35 cellular contexts compared by ENCODE assay signal in the genomic region with DNA sequence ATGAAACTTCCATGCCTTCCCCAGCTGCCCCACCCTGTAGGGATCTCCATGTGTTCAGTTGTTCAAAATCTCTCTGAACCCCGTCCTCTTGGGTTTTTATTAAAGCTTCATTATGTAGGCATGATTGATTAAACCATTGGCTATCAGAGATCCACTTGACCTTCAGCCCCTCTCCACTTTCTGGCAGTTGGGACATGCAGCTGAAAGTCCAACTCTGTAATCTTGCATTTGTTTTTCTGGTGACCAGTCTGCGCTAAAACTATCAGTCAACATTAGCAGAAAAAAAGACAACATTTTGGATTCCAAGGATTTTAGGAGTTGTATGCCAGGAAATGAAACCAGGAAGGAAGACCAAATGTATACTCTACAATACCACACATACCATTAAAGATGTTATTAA.
DNase-seq lines count a peak whose midpoint lies in the region; ATAC-seq, FAIRE-seq and TF ChIP-seq lines count a peak whose summit lies in the region.
"Had no signal": no experiment of that assay in that cellular context is flagged by ENCODE, and none has a peak within 500 bp of the region (broad histone marks: within the 10 kb centered on the region; RNA-seq: fewer than 3 reads in every experiment).

No MANE protein-coding gene starts in this region.

- intact Hi-C loops in HepG2 (cut with micrococcal nuclease; ENCODE audit: unreplicated experiment) (no loop called here), right lobe of liver (cut with DNase I) (no loop called here)

- H3K4me3 Mint-ChIP-seq in stimulated activated memory B cell treated with anti-CD40 and anti-IgM and Interleukin-4, amounts not matched to agents 10 μg/mL and 1 μg/mL and 100 μg/mL, for 72 hours: no peak overlapping the region
- H3K4me3 Mint-ChIP-seq: B cell; CD14-positive monocyte; CD4-positive, alpha-beta memory T cell; CD4-positive, alpha-beta T cell; CD4-positive, CD25-positive, alpha-beta regulatory T cell; CD8-positive, alpha-beta memory T cell; CD8-positive, alpha-beta T cell had no signal

- no peak overlapping the region for H3K9ac ChIP-seq in liver (ENCODE audit: low read depth in 1 of 2, low read length in 2 of 2)
- H3K9ac ChIP-seq in HepG2 (ENCODE audit: insufficient read depth, low read depth, low read length): no peak overlapping the region
- H3K9ac ChIP-seq: BLaER1; BLaER1 treated with 17β-estradiol and CSF1 and Interleukin-3, amounts not matched to agents 10 nM and 100 nM had no signal

- no peaks in the 10 kb centered on the region for H3K79me2 ChIP-seq in HepG2 (ENCODE audit: insufficient read depth, low read length)

- H3K27me3 ChIP-seq in liver (ENCODE audit: control insufficient read depth in 4 of 4, insufficient read depth in 4 of 4, low read length in 3 of 4): no peaks in the 10 kb centered on the region
- H3K27me3 ChIP-seq in HepG2 (ENCODE audit: control insufficient read depth in 1 of 2, insufficient read depth in 2 of 2, low read length in 2 of 2): no peaks in the 10 kb centered on the region
- no peaks in the 10 kb centered on the region for H3K27me3 ChIP-seq in right lobe of liver
- H3K27me3 ChIP-seq: BE2C; BLaER1; BLaER1 treated with 17β-estradiol and CSF1 and Interleukin-3, amounts not matched to agents 10 nM and 100 nM had no signal

- no peak overlapping the region for H3K4me2 ChIP-seq in HepG2 (ENCODE audit: low read depth, low read length)
- H3K4me2 ChIP-seq: A549; BLaER1; BLaER1 treated with 17β-estradiol and CSF1 and Interleukin-3, amounts not matched to agents 10 nM and 100 nM had no signal

- no peak overlapping the region for H2AFZ ChIP-seq in HepG2 (ENCODE audit: low read length)

- no peak for FAIRE-seq in HepG2 (lab: Jason Lieb, UNC)
- FAIRE-seq: A204.1, A549, D721Med had no signal

- no peak for TF ChIP-seq CTCF in liver (IDR thresholded peaks at IDR 0.05; ENCODE audit: low read depth, low read length, missing input control)
- no peak for TF ChIP-seq CTCF in HepG2 (CRISPR knock-in tag; IDR thresholded peaks at IDR 0.05)
- no peak for TF ChIP-seq CTCF in right lobe of liver (IDR thresholded peaks at IDR 0.05)

- DNase-seq in HepG2 (ENCODE audit: low spot score): no peak
- DNase-seq in left lobe of liver (ENCODE audit: low spot score): no peak
- DNase-seq in right lobe of liver: no peak
- DNase-seq: 8988T; ACHN; AML-193; BE2C; C1 segment of cervical spinal cord; Caco-2; Calu3; CD4-positive, alpha-beta memory T cell; CD4-positive, alpha-beta T cell; CD4-positive, CD25-positive, alpha-beta regulatory T cell; CD8-positive, alpha-beta memory T cell; CD8-positive, alpha-beta T cell; COR-L47; DMS 273 treated with DMSO at 0.1 percent for 48 hours; DMS153; DMS53; DMS79; DMS79 treated with DMSO at 0.1 percent for 48 hours; DND-41; EL had no signal

- no peaks in the 10 kb centered on the region for H3K9me3 ChIP-seq in liver (ENCODE audit: control insufficient read depth in 4 of 4, low read length in 3 of 4)
- H3K9me3 ChIP-seq in HepG2 (ENCODE audit: low read length): peaks cover 94% of the 10 kb centered on the region
- no peaks in the 10 kb centered on the region for H3K9me3 ChIP-seq in right lobe of liver
- H3K9me3 ChIP-seq: A549; BE2C; BLaER1; BLaER1 treated with 17β-estradiol and CSF1 and Interleukin-3, amounts not matched to agents 10 nM and 100 nM; Caco-2 had no signal

- no peaks in the 10 kb centered on the region for H3K4me1 Mint-ChIP-seq in stimulated activated memory B cell treated with anti-CD40 and anti-IgM and Interleukin-4, amounts not matched to agents 10 μg/mL and 1 μg/mL and 100 μg/mL, for 72 hours
- H3K4me1 Mint-ChIP-seq: B cell; CD14-positive monocyte; CD4-positive, alpha-beta memory T cell; CD4-positive, CD25-positive, alpha-beta regulatory T cell; CD8-positive, alpha-beta memory T cell had no signal

- H3K36me3 Mint-ChIP-seq in stimulated activated memory B cell treated with anti-CD40 and anti-IgM and Interleukin-4, amounts not matched to agents 10 μg/mL and 1 μg/mL and 100 μg/mL, for 72 hours: no peaks in the 10 kb centered on the region
- H3K36me3 Mint-ChIP-seq: CD14-positive monocyte; CD4-positive, alpha-beta memory T cell; CD4-positive, CD25-positive, alpha-beta regulatory T cell; CD8-positive, alpha-beta memory T cell; CD8-positive, alpha-beta T cell had no signal

- TF ChIP-seq POLR2A in HepG2 (IDR thresholded peaks at IDR 0.05; ENCODE audit: insufficient read depth in 1 of 2, low read depth in 2 of 2, low read length in 2 of 2) (no peak), right lobe of liver (IDR thresholded peaks at IDR 0.05) (no peak)

- H3K9me3 Mint-ChIP-seq in stimulated activated memory B cell treated with anti-CD40 and anti-IgM and Interleukin-4, amounts not matched to agents 10 μg/mL and 1 μg/mL and 100 μg/mL, for 72 hours: no peaks in the 10 kb centered on the region

- CTCF ChIA-PET in HepG2 (lab: Yijun Ruan, JAX; ENCODE audit: low intra/inter-chr PET ratio, low total read pairs): no interaction called here

- 16% methylated on average over 2 of the region's 2 CpGs for WGBS in liver
- 2% methylated on average over 2 of the region's 2 CpGs for WGBS in HepG2 (ENCODE audit: low lambda C conversion rate)
- 18% methylated on average over 2 of the region's 2 CpGs for WGBS in right lobe of liver (ENCODE audit: insufficient coverage, low coverage, low lambda C conversion rate, missing lambda C conversion rate)

- no peaks in the 10 kb centered on the region for H4K20me1 ChIP-seq in HepG2 (ENCODE audit: insufficient read depth, low read length)
- H4K20me1 ChIP-seq: BLaER1; BLaER1 treated with 17β-estradiol and CSF1 and Interleukin-3, amounts not matched to agents 10 nM and 100 nM had no signal

- no peak overlapping the region for H3K27ac Mint-ChIP-seq in stimulated activated memory B cell treated with anti-CD40 and anti-IgM and Interleukin-4, amounts not matched to agents 10 μg/mL and 1 μg/mL and 100 μg/mL, for 72 hours
- H3K27ac Mint-ChIP-seq: B cell; CD14-positive monocyte; CD4-positive, alpha-beta memory T cell; CD4-positive, alpha-beta T cell; CD4-positive, CD25-positive, alpha-beta regulatory T cell; CD8-positive, alpha-beta memory T cell; CD8-positive, alpha-beta T cell had no signal

- H3K36me3 ChIP-seq in liver (ENCODE audit: control insufficient read depth in 4 of 4, insufficient read depth in 3 of 4, low read depth in 1 of 4, low read length in 3 of 4) (no peaks in the 10 kb centered on the region), HepG2 (replicated peaks in 1 of 2; ENCODE audit: control insufficient read depth in 1 of 2, insufficient read depth in 2 of 2, low read length in 2 of 2) (no peaks in the 10 kb centered on the region), right lobe of liver (no peaks in the 10 kb centered on the region)
- H3K36me3 ChIP-seq: BE2C; BLaER1; BLaER1 treated with 17β-estradiol and CSF1 and Interleukin-3, amounts not matched to agents 10 nM and 100 nM had no signal

- no peaks in the 10 kb centered on the region for H3K27me3 Mint-ChIP-seq in stimulated activated memory B cell treated with anti-CD40 and anti-IgM and Interleukin-4, amounts not matched to agents 10 μg/mL and 1 μg/mL and 100 μg/mL, for 72 hours
- H3K27me3 Mint-ChIP-seq: B cell; CD4-positive, alpha-beta memory T cell; CD4-positive, alpha-beta T cell; CD4-positive, CD25-positive, alpha-beta regulatory T cell had no signal

- ATAC-seq in HepG2 (no peak), left lobe of liver (peak; percentile 74), right lobe of liver (peak; percentile 31 to 86 (median 56)), HG02973 (IDR thresholded peaks at IDR 0.05; ENCODE audit: unreplicated experiment) (no peak)
- no peak for ATAC-seq in stimulated activated memory B cell treated with anti-CD40 and anti-IgM and Interleukin-4, amounts not matched to agents 10 μg/mL and 1 μg/mL and 100 μg/mL, for 72 hours
- ATAC-seq: A549; CD8-positive, alpha-beta T cell had no signal

- BruUV-seq in HepG2 (replicated peaks; lab: Mats Ljungman, UMichigan): no TSS peak

- POLR2A ChIA-PET in HepG2 (lab: Yijun Ruan, JAX): no interaction called here

- H3K4me1 ChIP-seq in liver (ENCODE audit: control insufficient read depth in 4 of 4, insufficient read depth in 4 of 4, low read length in 3 of 4) (peaks cover 0 to 5% (median 0%) of the 10 kb centered on the region in 4 donors), HepG2 (ENCODE audit: insufficient read depth, low read length) (no peaks in the 10 kb centered on the region), right lobe of liver (peaks cover 0 to 4% (median 0%) of the 10 kb centered on the region in 4 donors)
- H3K4me1 ChIP-seq: A549, BE2C, BLaER1, Caco-2 had no signal

- in situ Hi-C loops in HepG2 (cut with HindIII; ENCODE audit: extremely low pct_ligation_motif_present, low pct_unique_long_range_greater_than_20kb): no loop called here

- TF ChIP-seq EP300 in HepG2 (IDR thresholded peaks at IDR 0.05; ENCODE audit: low read depth in 2 of 2, low read length in 2 of 2): no peak
- no peak for TF ChIP-seq EP300 in HepG2 (CRISPR knock-in tag; IDR thresholded peaks at IDR 0.05; ENCODE audit: borderline replicate concordance)

- no peak overlapping the region for H3K4me3 ChIP-seq in liver (ENCODE audit: low read depth in 1 of 3, low read length in 3 of 3)
- H3K4me3 ChIP-seq in HepG2 (replicated peaks in 1 of 3; ENCODE audit: insufficient read depth in 1 of 3, low read depth in 2 of 3, low read length in 3 of 3): no peak overlapping the region
- H3K4me3 ChIP-seq in right lobe of liver: no peak overlapping the region
- H3K4me3 ChIP-seq: A549; BLaER1; BLaER1 treated with 17β-estradiol and CSF1 and Interleukin-3, amounts not matched to agents 10 nM and 100 nM had no signal

- H3K27ac ChIP-seq in liver (ENCODE audit: low read depth in 1 of 2, low read length in 2 of 2) (no peak overlapping the region), HepG2 (ENCODE audit: extremely low read length, insufficient read depth, low read length) (no peak overlapping the region), right lobe of liver (no peak overlapping the region)
- H3K27ac ChIP-seq: 22Rv1; A549; BLaER1; BLaER1 treated with 17β-estradiol and CSF1 and Interleukin-3, amounts not matched to agents 10 nM and 100 nM; C4-2B had no signal

- TF ChIP-seq RAD21 in liver (IDR thresholded peaks at IDR 0.05) (no peak), HepG2 (CRISPR knock-in tag; IDR thresholded peaks at IDR 0.05) (no peak)

TF ChIP-seq in HepG2, 621 proteins besides CTCF, POLR2A, EP300 and RAD21:
- no peak for TF ChIP-seq TP53 (CRISPR knock-in tag; conservative IDR thresholded peaks at IDR 0.05)

Comparison
In these comparisons a context has a peak if more than half of its experiments do, and no peak if none do; other contexts are left out.
1. ATAC-seq: peak in left lobe of liver (single experiment) and right lobe of liver (4 of 4); none in HepG2 (single experiment), HG02973 (single experiment) and stimulated activated memory B cell treated with anti-CD40 and anti-IgM and Interleukin-4, amounts not matched to agents 10 μg/mL and 1 μg/mL and 100 μg/mL, for 72 hours (single experiment).